Comparison of ENCODE assay signal across 21 cellular contexts in genomic region chr10:109931153-109931552, GRCh38. TPM values are rescaled to one million over a fixed set of nuclear protein-coding genes. Genes with fewer than 3 reads are reported as not detected.
A peak's percentile ranks its signal among the peaks of the same experiment; 100 is the strongest.
DNase-seq lines count a peak whose midpoint lies in the region; ATAC-seq and TF ChIP-seq lines count a peak whose summit lies in the region.
"Had no signal": no experiment of that assay in that cellular context is flagged by ENCODE, and none has a peak within 500 bp of the region (broad histone marks: within the 10 kb centered on the region; RNA-seq: fewer than 3 reads in every experiment).

No MANE protein-coding gene starts in this region.

- no peak overlapping the region for H3K27ac ChIP-seq in heart left ventricle
- H3K27ac ChIP-seq: coronary artery, Peyer's patch, sigmoid colon, uterus had no signal

- DNase-seq in Right ventricle myocardium superior (peak; percentile 55), heart left ventricle (no peak), NCI-H446 treated with DMSO at 0.1 percent for 48 hours (lab: John Stamatoyannopoulos, UW) (peak; percentile 78), fibroblast of the aortic adventitia (ENCODE audit: low read depth) (peak; percentile 73), superior temporal gyrus (ENCODE audit: extremely low spot score) (peak; percentile 41), NCI-H2107 treated with DMSO at 0.1 percent for 48 hours (lab: John Stamatoyannopoulos, UW; ENCODE audit: unreplicated experiment) (no peak), NCI-H2171 treated with DMSO at 0.1 percent for 48 hours (lab: John Stamatoyannopoulos, UW) (no peak)
- DNase-seq: activated CD4-positive, CD25-positive, alpha-beta regulatory T cell treated with anti-CD3 and anti-CD28 coated beads, Interleukin-2, amount 50 U/mL, for 72 hours; activated gamma-delta T cell treated with Interleukin-2 at 50 U/mL for 16 hours; IMR-90; kidney; NCI-H1048; NCI-H748 treated with DMSO at 0.1 percent for 48 hours; Peyer's patch; sigmoid colon; stimulated activated CD4-positive, alpha-beta T cell treated with anti-CD3 and anti-CD28 coated beads, Interleukin-1b, Interleukin-23, amount 100 ng/mL, for 48 hours; T1000; uterus had no signal

- no peak for ATAC-seq in Right ventricle myocardium superior (ENCODE audit: poor library complexity)
- no peak for ATAC-seq in heart left ventricle
- no peak for ATAC-seq in HG02981 (IDR thresholded peaks at IDR 0.05; ENCODE audit: unreplicated experiment)
- ATAC-seq: SK-N-SH treated with all-trans-retinoic acid at 6 μM for 48 hours had no signal

- intact Hi-C loops in Right ventricle myocardium superior (cut with DNase I) = no loop called here
- intact Hi-C loops in heart left ventricle (cut with DNase I) = loop anchor here in 2 of 10 donors (5.0 kb wide), 2 partner anchors 34 to 46 kb away; no protein-coding TSS in a partner anchor

- H3K4me3 ChIP-seq in heart left ventricle = no peak overlapping the region
- H3K4me3 ChIP-seq in fibroblast of the aortic adventitia (ENCODE audit: low read depth, low read length) = no peak overlapping the region
- H3K4me3 ChIP-seq: coronary artery, Peyer's patch, sigmoid colon, uterus had no signal

- no peaks in the 10 kb centered on the region for H3K36me3 ChIP-seq in heart left ventricle
- H3K36me3 ChIP-seq: Peyer's patch, sigmoid colon, uterus had no signal

- no peaks in the 10 kb centered on the region for H3K27me3 ChIP-seq in heart left ventricle
- H3K27me3 ChIP-seq: Peyer's patch, sigmoid colon, uterus had no signal

- TF ChIP-seq CTCF in heart left ventricle (IDR thresholded peaks at IDR 0.05) = no peak
- TF ChIP-seq CTCF in fibroblast of the aortic adventitia (IDR thresholded peaks at IDR 0.05; ENCODE audit: insufficient read depth, low read length) = no peak

- no peaks in the 10 kb centered on the region for H3K9me3 ChIP-seq in heart left ventricle
- H3K9me3 ChIP-seq: Peyer's patch, sigmoid colon, uterus had no signal

- 93 to 100% (median 99%) methylated on average over 1 of the region's 1 CpG for WGBS in heart left ventricle, 4 donors

- no peak for TF ChIP-seq POLR2A in heart left ventricle (IDR thresholded peaks at IDR 0.05)

- H3K4me1 ChIP-seq in heart left ventricle = peaks cover 0 to 39% (median 18%) of the 10 kb centered on the region in 12 donors
- H3K4me1 ChIP-seq: uterus had no signal

RNA-seq across cellular contexts. Expression of gene XPNPEP1, which starts 7.8 kb away (rescaled TPM):
- total RNA-seq in Right ventricle myocardium superior = 36.0 TPM
- 10 to 100 TPM; 30.5 to 77.0 (median 48.9) TPM for total RNA-seq in heart left ventricle
- 10 to 100 TPM; 14.5 to 42.5 TPM for polyA plus RNA-seq in heart left ventricle
- 103 and 253 TPM in 2 replicates for total RNA-seq in fibroblast of the aortic adventitia (ENCODE audit: low replicate concordance)

Comparison
In these comparisons a context has a peak if more than half of its experiments do, and no peak if none do; other contexts are left out.
1. DNase-seq: peak in Right ventricle myocardium superior (single experiment), NCI-H446 treated with DMSO at 0.1 percent for 48 hours (single experiment), fibroblast of the aortic adventitia (single experiment) and superior temporal gyrus (single experiment); none in heart left ventricle (0 of 5), NCI-H2107 treated with DMSO at 0.1 percent for 48 hours (single experiment) and NCI-H2171 treated with DMSO at 0.1 percent for 48 hours (single experiment).